ENCODE assay signal across 10 cellular contexts in genomic region chr10:112374724-112375541, GRCh38. TPM values are rescaled to one million over a fixed set of nuclear protein-coding genes. Genes with fewer than 3 reads are reported as not detected.
DNase-seq lines count a peak whose midpoint lies in the region; ATAC-seq, FAIRE-seq and TF ChIP-seq lines count a peak whose summit lies in the region.
"Had no signal": no experiment of that assay in that cellular context is flagged by ENCODE, and none has a peak within 500 bp of the region (broad histone marks: within the 10 kb centered on the region; RNA-seq: fewer than 3 reads in every experiment).

No MANE protein-coding gene starts in this region.

- H3K4me1 Mint-ChIP-seq in naive B cell, result peaks cover 41 to 54% (median 54%) of the 10 kb centered on the region in 3 donors

- RAD21 ChIA-PET in GM12878 (lab: Charles Lee; ENCODE audit: unreplicated experiment), result interaction anchor here (0.7 to 3.1 kb wide), 6 partner anchors 11 to 97 kb away, joined by 3 to 17 read pairs (median 6); no protein-coding TSS in a partner anchor

- TF ChIP-seq EP300 in GM12878 (IDR thresholded peaks at IDR 0.05; ENCODE audit: borderline replicate concordance in 1 of 2, control insufficient read depth in 1 of 2, low read depth in 2 of 2, low read length in 2 of 2), result no peak

- POLR2A ChIA-PET in GM12878 (lab: Charles Lee), result interaction anchor here (0.8 to 2.9 kb wide), 7 partner anchors 9 to 1308 kb away, joined by 3 to 17 read pairs (median 3); no protein-coding TSS in a partner anchor

- BruUV-seq in GM12878 (replicated peaks; lab: Mats Ljungman, UMichigan), result no TSS peak

- in situ Hi-C loops in GM13976 (cut with MboI; ENCODE audit: low sequenced_read_pairs, unreplicated experiment), result no loop called here
- in situ Hi-C loops in GM12878 (cut with MboI), result no loop called here

- TF ChIP-seq CTCF in GM13976 (IDR thresholded peaks at IDR 0.05; ENCODE audit: borderline replicate concordance, control extremely low read depth, extremely low read depth, insufficient read depth, missing control alignments), result no peak
- 0 out of 6 replicates have a peak, but pooled peaks of 1 of the 3 experiments have one; percentile 2 for TF ChIP-seq CTCF in GM12878 (IDR thresholded peaks at IDR 0.05 in 2 of 3, conservative IDR thresholded peaks at IDR 0.05 in 1 of 3; ENCODE audit: control insufficient read depth in 2 of 3, extremely low read depth in 1 of 3, insufficient read depth in 1 of 3, low read depth in 3 of 3, low read length in 3 of 3)

- peak; percentile 41; the same call in 1 of the 2 replicates for TF ChIP-seq POLR2A in GM12878 (IDR thresholded peaks at IDR 0.05; ENCODE audit: low read depth, low read length)

- H3K27me3 ChIP-seq in GM12878 (replicated peaks in 1 of 2; ENCODE audit: control insufficient read depth in 2 of 2, insufficient read depth in 2 of 2, low read length in 1 of 2), result no peaks in the 10 kb centered on the region

- SMC1A ChIA-PET in GM12878 (lab: Charles Lee; ENCODE audit: uncharacterized antibody, unreplicated experiment), result interaction anchor here (0.8 to 2.4 kb wide), 12 partner anchors 10 to 97 kb away, joined by 3 to 24 read pairs (median 6); partner anchors contain the start of genes VTI1A and ZDHHC6

- peaks cover 0 to 6% (median 0%) of the 10 kb centered on the region in 7 donors for H3K9me3 Mint-ChIP-seq in naive B cell

- H3K9ac ChIP-seq in GM12878 (ENCODE audit: control insufficient read depth, insufficient read depth, low read length), result peak overlapping the region; percentile 98

- peak overlapping the region; percentile 89 for H2AFZ ChIP-seq in GM12878 (ENCODE audit: control insufficient read depth, low read depth, low read length)

- no peaks in the 10 kb centered on the region for H3K27me3 Mint-ChIP-seq in naive B cell

- intact Hi-C loops in GM12878 (cut with micrococcal nuclease; ENCODE audit: unreplicated experiment), result loop anchor here (5.0 kb wide), 1 partner anchor 72 kb away; the partner anchor contains the start of genes VTI1A and ZDHHC6

- peaks cover 9% of the 10 kb centered on the region for H3K4me1 ChIP-seq in GM12878 (ENCODE audit: control insufficient read depth, insufficient read depth, low read length)

- 6% methylated on average over 8 of the region's 8 CpGs for WGBS in GM12878 (ENCODE audit: insufficient coverage, insufficient replicate concordance, low lambda C conversion rate, missing lambda C conversion rate)

- peaks cover 38% of the 10 kb centered on the region for H3K79me2 ChIP-seq in GM12878 (ENCODE audit: control insufficient read depth, insufficient read depth, low read length)

- H3K36me3 ChIP-seq in GM12878 (ENCODE audit: control insufficient read depth in 2 of 2, insufficient read depth in 2 of 2, low read length in 1 of 2), result no peaks in the 10 kb centered on the region

- FAIRE-seq in GM12878 (lab: Jason Lieb, UNC), result peak; percentile 54
- FAIRE-seq: keratinocyte had no signal

- H3K9me3 ChIP-seq in GM12878 (replicated peaks; ENCODE audit: control insufficient read depth, insufficient read depth, low read length), result no peaks in the 10 kb centered on the region

- H3K4me3 ChIP-seq in GM12878, result peak overlapping the region; percentile 99
- H3K4me3 ChIP-seq: SK-N-MC had no signal

- peaks cover 0 to 7% of the 10 kb centered on the region in 2 donors for H3K36me3 Mint-ChIP-seq in naive B cell

- H4K20me1 ChIP-seq in GM12878 (ENCODE audit: control insufficient read depth, insufficient read depth), result no peaks in the 10 kb centered on the region

- H3K4me3 Mint-ChIP-seq in naive B cell, result peak overlapping the region; percentile 96 to 100 (median 100)

- CTCF ChIA-PET in GM12878 (lab: Yijun Ruan, JAX), result interaction anchor here (0.8 to 4.5 kb wide), 21 partner anchors 8 to 186 kb away, joined by 3 to 36 read pairs (median 5); partner anchors contain the start of genes VTI1A and ZDHHC6

- H3K4me2 ChIP-seq in GM12878 (ENCODE audit: control insufficient read depth, insufficient read depth), result peak overlapping the region; percentile 93

- peak; percentile 48 for ATAC-seq in GM21737 (IDR thresholded peaks at IDR 0.05; ENCODE audit: unreplicated experiment)
- ATAC-seq in GM12878, result peak; percentile 59
- ATAC-seq in naive B cell (ENCODE audit: low read depth in 2 of 2), result peak; percentile 37 to 49
- ATAC-seq in HG03520 (IDR thresholded peaks at IDR 0.05; ENCODE audit: unreplicated experiment), result no peak
- ATAC-seq in SK-N-SH treated with all-trans-retinoic acid at 6 μM for 48 hours, result no peak

- no peak for TF ChIP-seq RAD21 in GM12878 (IDR thresholded peaks at IDR 0.05; ENCODE audit: insufficient read depth, low read depth, low read length)

- peak overlapping the region; percentile 95 for H3K27ac ChIP-seq in GM12878 (ENCODE audit: control insufficient read depth, insufficient read depth)
- H3K27ac ChIP-seq: SK-N-MC had no signal

- H3K27ac Mint-ChIP-seq in naive B cell, result peak overlapping the region; percentile 99 to 100 (median 100)

- DNase-seq in GM13976 (ENCODE audit: low spot score) (peak; percentile 53), NAMALWA (ENCODE audit: low spot score) (peak; percentile 24), GM12878 (ENCODE audit: low read depth, low spot score) (no peak), naive B cell (peak; percentile 19), NCI-H1417 (lab: John Stamatoyannopoulos, UW) (no peak)

TF ChIP-seq in GM12878, 131 proteins besides CTCF, POLR2A, EP300 and RAD21 (continues in another document):
- TF ChIP-seq MYC (IDR thresholded peaks at IDR 0.05; ENCODE audit: insufficient read depth, insufficient read length, insufficient replicate concordance, low read length, severe bottlenecking) (no peak), CBX3 (IDR thresholded peaks at IDR 0.05; ENCODE audit: borderline replicate concordance, low read depth) (no peak), EGR1 (IDR thresholded peaks at IDR 0.05; ENCODE audit: borderline replicate concordance in 1 of 2, low read depth in 2 of 2, low read length in 2 of 2) (no peak), SPI1 (IDR thresholded peaks at IDR 0.05; ENCODE audit: borderline replicate concordance, insufficient read depth, low read depth, low read length) (0 out of 2 replicates have a peak, but pooled peaks have one; percentile 6), STAT1 (conservative IDR thresholded peaks at IDR 0.05) (no peak)
- TF ChIP-seq, protein P1, sequence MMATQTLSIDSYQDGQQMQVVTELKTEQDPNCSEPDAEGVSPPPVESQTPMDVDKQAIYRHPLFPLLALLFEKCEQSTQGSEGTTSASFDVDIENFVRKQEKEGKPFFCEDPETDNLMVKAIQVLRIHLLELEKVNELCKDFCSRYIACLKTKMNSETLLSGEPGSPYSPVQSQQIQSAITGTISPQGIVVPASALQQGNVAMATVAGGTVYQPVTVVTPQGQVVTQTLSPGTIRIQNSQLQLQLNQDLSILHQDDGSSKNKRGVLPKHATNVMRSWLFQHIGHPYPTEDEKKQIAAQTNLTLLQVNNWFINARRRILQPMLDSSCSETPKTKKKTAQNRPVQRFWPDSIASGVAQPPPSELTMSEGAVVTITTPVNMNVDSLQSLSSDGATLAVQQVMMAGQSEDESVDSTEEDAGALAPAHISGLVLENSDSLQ (IDR thresholded peaks at IDR 0.05), result peak; percentile 54

TF ChIP-seq in SK-N-SH treated with all-trans-retinoic acid at 6 μM for 48 hours, 23 proteins besides CTCF, POLR2A, EP300 and RAD21 (continues in another document):
- TF ChIP-seq TOX (CRISPR knock-in tag; IDR thresholded peaks at IDR 0.05; ENCODE audit: borderline replicate concordance) (no peak), GLIS3 (CRISPR knock-in tag; IDR thresholded peaks at IDR 0.05) (no peak), SNAI2 (CRISPR knock-in tag; IDR thresholded peaks at IDR 0.05) (no peak), ARNTL (CRISPR knock-in tag; IDR thresholded peaks at IDR 0.05; ENCODE audit: borderline replicate concordance, low read depth) (no peak), ESRRG (CRISPR knock-in tag; IDR thresholded peaks at IDR 0.05) (no peak), ISL1 (CRISPR knock-in tag; IDR thresholded peaks at IDR 0.05) (no peak), PPARA (CRISPR knock-in tag; IDR thresholded peaks at IDR 0.05; ENCODE audit: borderline replicate concordance) (no peak), TCF4 (CRISPR knock-in tag; IDR thresholded peaks at IDR 0.05; ENCODE audit: borderline replicate concordance) (no peak), ZNF70 (CRISPR knock-in tag; IDR thresholded peaks at IDR 0.05) (no peak), ZFP30 (CRISPR knock-in tag; IDR thresholded peaks at IDR 0.05) (no peak), OSR1 (CRISPR knock-in tag; IDR thresholded peaks at IDR 0.05) (no peak), BACH2 (CRISPR knock-in tag; IDR thresholded peaks at IDR 0.05; ENCODE audit: borderline replicate concordance) (no peak), ZNF8 (CRISPR knock-in tag; IDR thresholded peaks at IDR 0.05) (no peak), CSDC2 (CRISPR knock-in tag; IDR thresholded peaks at IDR 0.05) (no peak), ZC3H10 (CRISPR knock-in tag; IDR thresholded peaks at IDR 0.05) (no peak)

RNA-seq across cellular contexts. Expression of gene ACSL5, which starts 1.0 kb away (rescaled TPM):
- 45.3 and 48.7 TPM in 2 replicates for total RNA-seq in GM12878 (2013; cell fraction: nucleolus; rRNA removed)
- 46.5 and 47.2 TPM in 2 replicates for total RNA-seq in GM12878 (2014; rRNA removed)
- total RNA-seq in GM12878 (2014; rRNA removed; fragmentation: Illumina TruSeq; extraction: Trizol), result 45.2 and 46.2 TPM in 2 replicates
- 40.3 and 40.4 TPM in 2 replicates for total RNA-seq in GM12878 (2021)
- polyA plus RNA-seq in GM12878 (2011; ENCODE audit: low read depth), result 23.1 TPM
- 56.3 and 61.4 TPM in 2 replicates for polyA plus RNA-seq in GM12878 (2011; rRNA removed)
- polyA plus RNA-seq in GM12878 (2011; cell fraction: cytosol; rRNA removed), result 39.3 and 39.8 TPM in 2 replicates
- polyA plus RNA-seq in GM12878 (2011; cell fraction: nucleus; rRNA removed), result 72.0 and 78.8 TPM in 2 replicates
- polyA plus RNA-seq in GM12878 (2012), result 28.0 and 30.7 TPM in 2 replicates
- polyA plus RNA-seq in GM12878 (2014; fragmentation: Illumina TruSeq; extraction: Trizol), result 57.0 and 68.7 TPM in 2 replicates
- 10 to 100 TPM; 22.3 to 23.4 TPM for polyA plus RNA-seq in GM12878 (2014; fragmentation: Nextera tagmentation; extraction: Ambion mirVana)
- 46.1 and 48.7 TPM in 2 replicates for polyA plus RNA-seq in GM12878 (2014; rRNA removed)
- 10 to 100 TPM; 54.5 to 56.0 TPM for polyA plus RNA-seq in GM12878 (2016; fragmentation: Nextera tagmentation; extraction: Ambion mirVana)
- 53.2 and 55.0 TPM in 2 replicates for polyA minus RNA-seq in GM12878 (2011; rRNA and poly(A)+ RNA removed)
- polyA minus RNA-seq in GM12878 (2011; cell fraction: cytosol; rRNA and poly(A)+ RNA removed), result 15.1 and 18.3 TPM in 2 replicates
- 16.9 and 17.5 TPM in 2 replicates for polyA minus RNA-seq in GM12878 (2011; cell fraction: nucleus; rRNA and poly(A)+ RNA removed)
- polyA plus RNA-seq in naive B cell (ENCODE audit: low read depth in 6 of 6), result 10 to 100 TPM; 38.9 to 89.1 (median 60.2) TPM

Comparison
In these comparisons a context has a peak if more than half of its experiments do, and no peak if none do; other contexts are left out.
1. DNase-seq: peak in GM13976 (single experiment), NAMALWA (single experiment) and naive B cell (single experiment); none in GM12878 (single experiment) and NCI-H1417 (0 of 3).
2. ATAC-seq: peak in GM21737 (single experiment), GM12878 (single experiment) and naive B cell (2 of 2); none in HG03520 (single experiment) and SK-N-SH treated with all-trans-retinoic acid at 6 μM for 48 hours (single experiment).